Comparison of ENCODE assay signal across 8 cellular contexts in genomic region chr15:73244333-73244732, GRCh38.
DNase-seq lines count a peak whose midpoint lies in the region; ATAC-seq, FAIRE-seq and TF ChIP-seq lines count a peak whose summit lies in the region.
"Had no signal": no experiment of that assay in that cellular context is flagged by ENCODE, and none has a peak within 500 bp of the region (broad histone marks: within the 10 kb centered on the region; RNA-seq: fewer than 3 reads in every experiment).

No MANE protein-coding gene starts in this region.

- peak; percentile 34 for TF ChIP-seq CTCF in D721Med (IDR thresholded peaks at IDR 0.05; ENCODE audit: insufficient read depth, missing control alignments)

- intact Hi-C loops in left colon (cut with DNase I, micrococcal nuclease), result no loop called here

- H3K27me3 ChIP-seq in H7 (ENCODE audit: control insufficient read depth, insufficient read depth, low read length), result no peaks in the 10 kb centered on the region

- FAIRE-seq in D721Med (lab: Jason Lieb, UNC), result no peak

- no peak overlapping the region for H3K4me3 ChIP-seq in H7 (ENCODE audit: insufficient read depth, low read depth, low read length)

- no peaks in the 10 kb centered on the region; the same call in 1 of the 2 replicates for H3K36me3 ChIP-seq in H7 (replicated peaks; ENCODE audit: control insufficient read depth, insufficient read depth, low read length)

- no peak for DNase-seq in D721Med (ENCODE audit: insufficient read length, low spot score)
- peak; percentile 23 for DNase-seq in H7
- peak; percentile 43 for DNase-seq in SW480 (ENCODE audit: low spot score)
- no peak for DNase-seq in left colon
- DNase-seq in mucosa of gallbladder (ENCODE audit: low spot score), result no peak
- DNase-seq in DMS153 treated with DMSO at 0.1 percent for 48 hours (lab: John Stamatoyannopoulos, UW; ENCODE audit: unreplicated experiment), result no peak
- DNase-seq in epidermal melanocyte (ENCODE audit: insufficient read length, low spot score), result no peak
- DNase-seq: NCI-H774 had no signal

- peak; percentile 74 for ATAC-seq in left colon

Comparison
In these comparisons a context has a peak if more than half of its experiments do, and no peak if none do; other contexts are left out.
1. DNase-seq: peak in H7 (single experiment) and SW480 (single experiment); none in D721Med (single experiment), left colon (0 of 2), mucosa of gallbladder (single experiment), DMS153 treated with DMSO at 0.1 percent for 48 hours (single experiment) and epidermal melanocyte (single experiment).